In genomic region chr2:131104487-131105155, GRCh38 we compare ENCODE assay signal across 8 cellular contexts.
DNase-seq lines count a peak whose midpoint lies in the region; ATAC-seq and TF ChIP-seq lines count a peak whose summit lies in the region.

No MANE protein-coding gene starts in this region.

- DNase-seq in SIG-M5 treated with dmso at 0.1 percent for 504 hours (lab: John Stamatoyannopoulos, UW; ENCODE audit: unreplicated experiment) (peak; percentile 96), SIG-M5 (lab: John Stamatoyannopoulos, UW) (no peak), NCI-H1105 treated with DMSO at 0.1 percent for 48 hours (lab: John Stamatoyannopoulos, UW) (peak; percentile 84), brain microvascular endothelial cell (peak; percentile 39), iris pigment epithelial cell (ENCODE audit: low read depth) (peak; percentile 78)
- peak; percentile 59 for DNase-seq in T-helper 2 cell treated with Interferon-gamma antibody and Interleukin-4, amounts not matched to agents 5 μg/mL and 100 μg/mL, for 36 hours (ENCODE audit: low spot score)
- peak in 3 of 4 experiments; percentile 7 to 32 (median 7) for DNase-seq in stimulated activated CD4-positive, alpha-beta T cell treated with anti-CD3 and anti-CD28 coated beads, Interleukin-1b, Interleukin-23, amount 100 ng/mL, for 24 hours (ENCODE audit: low read depth in 4 of 4, low spot score in 1 of 4)

- in situ Hi-C loops in brain microvascular endothelial cell (cut with HindIII; ENCODE audit: low pct_ligation_motif_present, low sequenced_read_pairs), result no loop called here

- no peak for TF ChIP-seq CTCF in brain microvascular endothelial cell (IDR thresholded peaks at IDR 0.05; ENCODE audit: low read depth, low read length, missing control alignments)

- no peaks in the 10 kb centered on the region for H3K27me3 Mint-ChIP-seq in T-helper 2 cell treated with Interferon-gamma antibody and Interleukin-4, amounts not matched to agents 5 μg/mL and 100 μg/mL, for 36 hours (ENCODE audit: low read depth)

- H3K9me3 Mint-ChIP-seq in T-helper 2 cell treated with Interferon-gamma antibody and Interleukin-4, amounts not matched to agents 5 μg/mL and 100 μg/mL, for 36 hours, result no peaks in the 10 kb centered on the region

- H3K36me3 Mint-ChIP-seq in T-helper 2 cell treated with Interferon-gamma antibody and Interleukin-4, amounts not matched to agents 5 μg/mL and 100 μg/mL, for 36 hours (ENCODE audit: low read depth), result peaks cover 13% of the 10 kb centered on the region

- peak overlapping the region; percentile 95 for H3K4me3 ChIP-seq in brain microvascular endothelial cell (ENCODE audit: low read depth, low read length)

- H3K4me1 Mint-ChIP-seq in T-helper 2 cell treated with Interferon-gamma antibody and Interleukin-4, amounts not matched to agents 5 μg/mL and 100 μg/mL, for 36 hours (ENCODE audit: low read depth), result peaks cover 40% of the 10 kb centered on the region

- peak overlapping the region; percentile 98 for H3K27ac Mint-ChIP-seq in T-helper 2 cell treated with Interferon-gamma antibody and Interleukin-4, amounts not matched to agents 5 μg/mL and 100 μg/mL, for 36 hours

- H3K27me3 ChIP-seq in brain microvascular endothelial cell (replicated peaks), result no peaks in the 10 kb centered on the region

- ATAC-seq in HG02798 (IDR thresholded peaks at IDR 0.05; ENCODE audit: poor library complexity, unreplicated experiment), result peak; percentile 73

- peak overlapping the region; percentile 93 for H3K4me3 Mint-ChIP-seq in T-helper 2 cell treated with Interferon-gamma antibody and Interleukin-4, amounts not matched to agents 5 μg/mL and 100 μg/mL, for 36 hours

- H3K36me3 ChIP-seq in brain microvascular endothelial cell (replicated peaks), result no peaks in the 10 kb centered on the region

- H3K27ac ChIP-seq in brain microvascular endothelial cell, result peak overlapping the region; percentile 89
